Comparison of ENCODE assay signal across 14 cellular contexts in the genomic region with DNA sequence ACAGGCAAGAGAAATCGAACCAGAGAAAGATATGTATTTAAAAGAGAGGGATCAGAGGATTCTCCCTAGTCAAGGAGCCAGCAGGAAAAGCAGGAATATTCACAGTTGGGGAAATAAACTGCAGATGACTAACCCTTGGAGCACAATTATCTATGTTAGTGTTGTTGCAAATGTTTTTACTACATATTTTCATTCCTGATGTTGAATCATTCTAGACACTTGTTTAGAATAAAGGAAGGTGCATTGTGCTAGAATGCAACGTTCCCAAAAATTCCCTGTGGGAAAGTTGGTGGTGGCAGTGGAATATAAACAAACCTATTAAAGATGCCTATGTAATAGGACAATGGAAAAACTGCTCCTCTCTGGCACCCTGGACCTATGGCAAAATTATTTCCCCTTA.
DNase-seq lines count a peak whose midpoint lies in the region; ATAC-seq and TF ChIP-seq lines count a peak whose summit lies in the region.
"Had no signal": no experiment of that assay in that cellular context is flagged by ENCODE, and none has a peak within 500 bp of the region (broad histone marks: within the 10 kb centered on the region; RNA-seq: fewer than 3 reads in every experiment).

No MANE protein-coding gene starts in this region.

- no peak overlapping the region for H3K4me3 Mint-ChIP-seq in WTC11
- H3K4me3 Mint-ChIP-seq: activated naive CD8-positive, alpha-beta T cell treated with anti-CD3 and anti-CD28 coated beads, Interleukin-2, amount 10 ng/mL, durations not matched to agents 7 days and 5 days; T-cell had no signal

- no peaks in the 10 kb centered on the region for H3K27me3 ChIP-seq in skeletal muscle tissue (ENCODE audit: control insufficient read depth in 3 of 3, insufficient read depth in 3 of 3, low read length in 3 of 3)
- H3K27me3 ChIP-seq: BLaER1 treated with 17β-estradiol and CSF1 and Interleukin-3, amounts not matched to agents 10 nM and 100 nM; Peyer's patch had no signal

- in situ Hi-C loops in GM13977 (cut with MboI; ENCODE audit: low pct_unique_long_range_greater_than_20kb, low sequenced_read_pairs, unreplicated experiment) = no loop called here

- H3K27me3 Mint-ChIP-seq in WTC11 (ENCODE audit: low read depth) = no peaks in the 10 kb centered on the region

- H3K9me3 Mint-ChIP-seq in WTC11 = peaks cover 14% of the 10 kb centered on the region
- H3K9me3 Mint-ChIP-seq: activated naive CD8-positive, alpha-beta T cell treated with anti-CD3 and anti-CD28 coated beads, Interleukin-2, amount 10 ng/mL, durations not matched to agents 7 days and 5 days; T-cell had no signal

- H3K27ac ChIP-seq in skeletal muscle tissue (ENCODE audit: low read depth, low read length) = peak overlapping the region; percentile 80
- H3K27ac ChIP-seq: BLaER1 treated with 17β-estradiol and CSF1 and Interleukin-3, amounts not matched to agents 10 nM and 100 nM; HL-60 had no signal

- POLR2A ChIA-PET in WTC11 (lab: Charles Lee) = no interaction called here

- peaks cover 0 to 9% (median 2%) of the 10 kb centered on the region in 3 donors for H3K36me3 ChIP-seq in skeletal muscle tissue (ENCODE audit: control insufficient read depth in 3 of 3, insufficient read depth in 3 of 3, low read length in 3 of 3)
- H3K36me3 ChIP-seq: Peyer's patch had no signal

- H3K9ac ChIP-seq in skeletal muscle tissue (ENCODE audit: low read depth in 1 of 3, low read length in 3 of 3) = peak overlapping the region in 2 of 3 donors; percentile 17 to 29

- H3K4me1 Mint-ChIP-seq in WTC11 = peaks cover 12% of the 10 kb centered on the region
- H3K4me1 Mint-ChIP-seq: activated naive CD8-positive, alpha-beta T cell treated with anti-CD3 and anti-CD28 coated beads, Interleukin-2, amount 10 ng/mL, durations not matched to agents 7 days and 5 days had no signal

- TF ChIP-seq CTCF in WTC11 (IDR thresholded peaks at IDR 0.05) = no peak
- TF ChIP-seq CTCF in fibroblast of pulmonary artery (IDR thresholded peaks at IDR 0.05; ENCODE audit: low read length, missing control alignments) = no peak
- no peak for TF ChIP-seq CTCF in GM13977 (IDR thresholded peaks at IDR 0.05; ENCODE audit: extremely low read depth, insufficient read depth, missing control alignments)

- H3K4me1 ChIP-seq in skeletal muscle tissue (ENCODE audit: control insufficient read depth in 3 of 3, insufficient read depth in 3 of 3, low read length in 3 of 3) = peaks cover 20 to 22% (median 22%) of the 10 kb centered on the region in 3 donors

- H3K9me3 ChIP-seq in skeletal muscle tissue (ENCODE audit: control insufficient read depth in 3 of 3, low read length in 3 of 3) = no peaks in the 10 kb centered on the region
- H3K9me3 ChIP-seq: Peyer's patch had no signal

- peaks cover 5% of the 10 kb centered on the region; the same call in 1 of the 2 replicates for H3K36me3 Mint-ChIP-seq in WTC11
- H3K36me3 Mint-ChIP-seq: activated naive CD8-positive, alpha-beta T cell treated with anti-CD3 and anti-CD28 coated beads, Interleukin-2, amount 10 ng/mL, durations not matched to agents 7 days and 5 days; T-cell had no signal

- peak overlapping the region; percentile 15; the same call in 1 of the 2 replicates for H3K27ac Mint-ChIP-seq in WTC11
- H3K27ac Mint-ChIP-seq: activated naive CD8-positive, alpha-beta T cell treated with anti-CD3 and anti-CD28 coated beads, Interleukin-2, amount 10 ng/mL, durations not matched to agents 7 days and 5 days; T-cell had no signal

- H3K4me3 ChIP-seq in fibroblast of pulmonary artery (replicated peaks; ENCODE audit: low read depth, low read length) (no peak overlapping the region), skeletal muscle tissue (ENCODE audit: low read length in 3 of 3) (no peak overlapping the region)
- H3K4me3 ChIP-seq: BLaER1 treated with 17β-estradiol and CSF1 and Interleukin-3, amounts not matched to agents 10 nM and 100 nM; Peyer's patch had no signal

- intact Hi-C loops in left colon (cut with DNase I, micrococcal nuclease) = no loop called here

- DNase-seq in GM03348 (ENCODE audit: low spot score) = peak; percentile 45
- DNase-seq in WTC11 (ENCODE audit: low spot score) = no peak
- peak; percentile 13 for DNase-seq in fibroblast of pulmonary artery (ENCODE audit: low read depth)
- DNase-seq in left colon = no peak
- DNase-seq in GM13977 (ENCODE audit: low spot score) = no peak
- DNase-seq in mucosa of gallbladder (ENCODE audit: low spot score) = no peak
- DNase-seq: activated naive CD8-positive, alpha-beta T cell treated with anti-CD3 and anti-CD28 coated beads, Interleukin-2, amount 10 ng/mL, durations not matched to agents 7 days and 5 days; Karpas-422; T-cell had no signal

- no peak for ATAC-seq in WTC11
- no peak for ATAC-seq in left colon
- ATAC-seq in HG02610 (IDR thresholded peaks at IDR 0.05; ENCODE audit: unreplicated experiment) = no peak
- ATAC-seq: T-cell had no signal

- CTCF ChIA-PET in WTC11 (lab: Charles Lee) = interaction anchor here (1.4 kb wide), 1 partner anchor 36 kb away, joined by 5 read pairs; no protein-coding TSS in a partner anchor

TF ChIP-seq in WTC11, 78 proteins besides CTCF, POLR2A, EP300 and RAD21 (continues in another document):
- TF ChIP-seq NR2C2 (CRISPR knock-in tag; IDR thresholded peaks at IDR 0.05) (no peak), ATF1 (CRISPR knock-in tag; IDR thresholded peaks at IDR 0.05) (no peak), RELA (CRISPR knock-in tag; IDR thresholded peaks at IDR 0.05; ENCODE audit: borderline replicate concordance) (no peak), GRHL2 (CRISPR knock-in tag; IDR thresholded peaks at IDR 0.05; ENCODE audit: insufficient replicate concordance, severe bottlenecking) (no peak), ZNF423 (CRISPR knock-in tag; IDR thresholded peaks at IDR 0.05) (no peak), JAZF1 (CRISPR knock-in tag; IDR thresholded peaks at IDR 0.05) (no peak), ZNF219 (CRISPR knock-in tag; IDR thresholded peaks at IDR 0.05; ENCODE audit: borderline replicate concordance) (no peak)
- TF ChIP-seq, protein P1, sequence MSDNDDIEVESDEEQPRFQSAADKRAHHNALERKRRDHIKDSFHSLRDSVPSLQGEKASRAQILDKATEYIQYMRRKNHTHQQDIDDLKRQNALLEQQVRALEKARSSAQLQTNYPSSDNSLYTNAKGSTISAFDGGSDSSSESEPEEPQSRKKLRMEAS (CRISPR knock-in tag; IDR thresholded peaks at IDR 0.05) = no peak
- TF ChIP-seq, protein P2, sequence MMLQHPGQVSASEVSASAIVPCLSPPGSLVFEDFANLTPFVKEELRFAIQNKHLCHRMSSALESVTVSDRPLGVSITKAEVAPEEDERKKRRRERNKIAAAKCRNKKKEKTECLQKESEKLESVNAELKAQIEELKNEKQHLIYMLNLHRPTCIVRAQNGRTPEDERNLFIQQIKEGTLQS (CRISPR knock-in tag; conservative IDR thresholded peaks at IDR 0.05) = no peak
- TF ChIP-seq, protein P3, sequence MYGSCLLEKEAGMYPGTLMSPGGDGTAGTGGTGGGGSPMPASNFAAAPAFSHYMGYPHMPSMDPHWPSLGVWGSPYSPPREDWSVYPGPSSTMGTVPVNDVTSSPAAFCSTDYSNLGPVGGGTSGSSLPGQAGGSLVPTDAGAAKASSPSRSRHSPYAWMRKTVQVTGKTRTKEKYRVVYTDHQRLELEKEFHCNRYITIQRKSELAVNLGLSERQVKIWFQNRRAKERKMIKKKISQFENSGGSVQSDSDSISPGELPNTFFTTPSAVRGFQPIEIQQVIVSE (CRISPR knock-in tag; IDR thresholded peaks at IDR 0.05; ENCODE audit: borderline replicate concordance) = no peak
- TF ChIP-seq, protein P4, sequence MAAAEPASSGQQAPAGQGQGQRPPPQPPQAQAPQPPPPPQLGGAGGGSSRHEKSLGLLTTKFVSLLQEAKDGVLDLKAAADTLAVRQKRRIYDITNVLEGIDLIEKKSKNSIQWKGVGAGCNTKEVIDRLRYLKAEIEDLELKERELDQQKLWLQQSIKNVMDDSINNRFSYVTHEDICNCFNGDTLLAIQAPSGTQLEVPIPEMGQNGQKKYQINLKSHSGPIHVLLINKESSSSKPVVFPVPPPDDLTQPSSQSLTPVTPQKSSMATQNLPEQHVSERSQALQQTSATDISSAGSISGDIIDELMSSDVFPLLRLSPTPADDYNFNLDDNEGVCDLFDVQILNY (CRISPR knock-in tag; IDR thresholded peaks at IDR 0.05) = no peak
- TF ChIP-seq, protein P5, sequence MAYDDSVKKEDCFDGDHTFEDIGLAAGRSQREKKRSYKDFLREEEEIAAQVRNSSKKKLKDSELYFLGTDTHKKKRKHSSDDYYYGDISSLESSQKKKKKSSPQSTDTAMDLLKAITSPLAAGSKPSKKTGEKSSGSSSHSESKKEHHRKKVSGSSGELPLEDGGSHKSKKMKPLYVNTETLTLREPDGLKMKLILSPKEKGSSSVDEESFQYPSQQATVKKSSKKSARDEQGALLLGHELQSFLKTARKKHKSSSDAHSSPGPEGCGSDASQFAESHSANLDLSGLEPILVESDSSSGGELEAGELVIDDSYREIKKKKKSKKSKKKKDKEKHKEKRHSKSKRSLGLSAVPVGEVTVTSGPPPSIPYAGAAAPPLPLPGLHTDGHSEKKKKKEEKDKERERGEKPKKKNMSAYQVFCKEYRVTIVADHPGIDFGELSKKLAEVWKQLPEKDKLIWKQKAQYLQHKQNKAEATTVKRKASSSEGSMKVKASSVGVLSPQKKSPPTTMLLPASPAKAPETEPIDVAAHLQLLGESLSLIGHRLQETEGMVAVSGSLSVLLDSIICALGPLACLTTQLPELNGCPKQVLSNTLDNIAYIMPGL (CRISPR knock-in tag; IDR thresholded peaks at IDR 0.05) = no peak

Comparison
In these comparisons a context has a peak if more than half of its experiments do, and no peak if none do; other contexts are left out.
1. DNase-seq: peak in GM03348 (single experiment) and fibroblast of pulmonary artery (single experiment); none in WTC11 (single experiment), left colon (0 of 2), GM13977 (single experiment) and mucosa of gallbladder (single experiment).